ENCODE assay signal across 8 cellular contexts in the genomic region with DNA sequence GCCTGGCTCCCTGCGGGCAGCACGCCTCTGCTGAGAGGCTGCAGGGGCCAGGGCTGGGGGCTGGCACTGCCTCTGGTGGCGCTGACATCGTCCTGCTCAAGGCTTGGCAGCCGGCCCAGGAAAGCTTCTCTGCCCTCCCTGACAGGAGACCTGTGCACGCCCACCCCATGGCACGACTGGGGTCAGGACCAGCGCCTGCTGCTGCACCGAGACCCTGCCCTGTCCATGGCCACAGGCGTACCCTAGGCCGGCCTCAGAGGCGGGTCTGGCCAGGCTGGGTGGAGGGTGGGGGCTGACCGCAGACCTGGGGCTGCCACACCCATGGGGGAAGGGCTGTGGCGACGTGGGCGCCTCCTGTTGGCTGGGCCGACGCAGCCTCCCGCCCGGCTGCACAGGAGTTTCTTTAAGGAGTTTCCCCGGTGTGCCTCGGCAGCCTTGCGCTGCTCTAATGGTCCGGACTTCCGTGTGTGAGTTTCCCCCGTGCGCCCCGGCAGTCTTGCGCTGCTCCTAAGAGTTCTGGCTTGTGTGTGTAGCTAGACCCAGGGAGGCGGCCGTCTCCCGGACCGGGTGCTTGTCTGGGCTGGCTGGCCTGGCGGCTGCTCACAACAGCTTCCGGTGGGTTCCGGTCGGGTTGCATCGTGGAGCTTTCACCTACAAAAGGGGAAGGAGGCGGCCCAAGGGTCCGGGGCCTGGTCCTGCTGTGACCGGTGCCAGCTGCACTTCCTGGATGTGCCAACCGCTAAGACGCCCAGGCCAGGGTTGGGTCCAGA. TPM values are rescaled to one million over a fixed set of nuclear protein-coding genes. Genes with fewer than 3 reads are reported as not detected.
DNase-seq lines count a peak whose midpoint lies in the region; ATAC-seq, FAIRE-seq and TF ChIP-seq lines count a peak whose summit lies in the region.

No MANE protein-coding gene starts in this region.

- peaks cover 28 to 34% of the 10 kb centered on the region in 2 donors for H3K4me1 Mint-ChIP-seq in natural killer cell treated with Interleukin-12 subunit alpha and Interleukin-12 subunit beta and Interleukin-15 and Interleukin-18, amount 100 ng/mL, for 72 hours (ENCODE audit: low read depth in 2 of 2)

- H3K9me3 ChIP-seq in esophagus squamous epithelium = no peaks in the 10 kb centered on the region

- 8 to 20% methylated on average over 2 of the region's 43 CpGs for WGBS in esophagus squamous epithelium, 2 donors

- intact Hi-C loops in esophagus squamous epithelium (cut with DNase I) = no loop called here

- peaks cover 3 to 34% (median 17%) of the 10 kb centered on the region in 3 donors for H3K36me3 ChIP-seq in esophagus squamous epithelium

- peak; percentile 78; the same call in 1 of the 2 replicates for TF ChIP-seq POLR2A in GM12892 (IDR thresholded peaks at IDR 0.05; ENCODE audit: low read depth, low read length)
- peak in 2 of 4 donors; percentile 12 to 69 for TF ChIP-seq POLR2A in esophagus squamous epithelium (IDR thresholded peaks at IDR 0.05)

- FAIRE-seq in GM12892 (lab: Jason Lieb, UNC) = peak; percentile 98

- DNase-seq in GM12892 (ENCODE audit: insufficient read length) (peak; percentile 81), NCI-H460 (ENCODE audit: extremely low read depth, low read depth) (peak; percentile 40), activated T-cell treated with anti-CD3 and anti-CD28 coated beads for 1 hour (ENCODE audit: low read depth) (peak; percentile 67), esophagus squamous epithelium (lab: John Stamatoyannopoulos, UW) (peak; percentile 81), substantia nigra (lab: John Stamatoyannopoulos, UW) (peak in 25 of 49 donors; percentile 22 to 92 (median 46))
- peak; percentile 86 for DNase-seq in natural killer cell treated with Interleukin-12 subunit alpha and Interleukin-12 subunit beta and Interleukin-15 and Interleukin-18, amount 100 ng/mL, for 72 hours (ENCODE audit: low spot score)

- peak overlapping the region; percentile 83 to 95 (median 90) for H3K27ac ChIP-seq in esophagus squamous epithelium
- peak overlapping the region; percentile 66 for H3K27ac ChIP-seq in substantia nigra (ENCODE audit: low read depth, low read length, poor library complexity, severe bottlenecking)

- H3K36me3 Mint-ChIP-seq in natural killer cell treated with Interleukin-12 subunit alpha and Interleukin-12 subunit beta and Interleukin-15 and Interleukin-18, amount 100 ng/mL, for 72 hours = no peaks in the 10 kb centered on the region

- H3K27ac Mint-ChIP-seq in natural killer cell treated with Interleukin-12 subunit alpha and Interleukin-12 subunit beta and Interleukin-15 and Interleukin-18, amount 100 ng/mL, for 72 hours = peak overlapping the region; percentile 93 to 96

- H3K27me3 ChIP-seq in esophagus squamous epithelium = no peaks in the 10 kb centered on the region

- H3K9me3 Mint-ChIP-seq in natural killer cell treated with Interleukin-12 subunit alpha and Interleukin-12 subunit beta and Interleukin-15 and Interleukin-18, amount 100 ng/mL, for 72 hours = no peaks in the 10 kb centered on the region

- peak overlapping the region; percentile 93 for H3K4me3 Mint-ChIP-seq in natural killer cell treated with Interleukin-12 subunit alpha and Interleukin-12 subunit beta and Interleukin-15 and Interleukin-18, amount 100 ng/mL, for 72 hours

- peak; percentile 51 for ATAC-seq in HG02798 (IDR thresholded peaks at IDR 0.05; ENCODE audit: poor library complexity, unreplicated experiment)
- peak; percentile 56 to 74 for ATAC-seq in natural killer cell treated with Interleukin-12 subunit alpha and Interleukin-12 subunit beta and Interleukin-15 and Interleukin-18, amount 100 ng/mL, for 72 hours
- no peak for ATAC-seq in HG02970 (IDR thresholded peaks at IDR 0.05; ENCODE audit: low FRiP score, unreplicated experiment)

- peak in 5 of 6 experiments; percentile 26 to 57 (median 44) for TF ChIP-seq CTCF in esophagus squamous epithelium (IDR thresholded peaks at IDR 0.05)

- peaks cover 48 to 76% (median 50%) of the 10 kb centered on the region in 3 donors for H3K4me1 ChIP-seq in esophagus squamous epithelium

- no peaks in the 10 kb centered on the region for H3K27me3 Mint-ChIP-seq in natural killer cell treated with Interleukin-12 subunit alpha and Interleukin-12 subunit beta and Interleukin-15 and Interleukin-18, amount 100 ng/mL, for 72 hours

- peak overlapping the region; percentile 20 to 69 (median 48) for H3K4me3 ChIP-seq in esophagus squamous epithelium

RNA-seq across cellular contexts. Expression of gene TRABD, which starts 4.7 kb away (rescaled TPM):
- polyA plus RNA-seq in GM12892 (2012; ENCODE audit: missing spikeins) = 23.8 TPM
- total RNA-seq in NCI-H460 (2014; rRNA removed; shearing (Covaris generic)) = 21.7 and 26.1 TPM in 2 replicates
- 148 and 155 TPM in 2 replicates for polyA plus RNA-seq in NCI-H460 (2014; cell fraction: nucleus; rRNA removed)
- 10 to 100 TPM; 39.3 to 55.1 (median 45.8) TPM for total RNA-seq in esophagus squamous epithelium
- total RNA-seq in natural killer cell treated with Interleukin-12 subunit alpha and Interleukin-12 subunit beta and Interleukin-15 and Interleukin-18, amount 100 ng/mL, for 72 hours = 100 to 1,000 TPM in 1 of 2 donors, 10 to 100 TPM in 1; 71.0 to 139 TPM

RNA-seq across cellular contexts. Expression of gene SELENOO, which starts 10.4 kb away (rescaled TPM):
- polyA plus RNA-seq in GM12892 (2012; ENCODE audit: missing spikeins) = 4.9 TPM
- total RNA-seq in NCI-H460 (2014; rRNA removed; shearing (Covaris generic)) = 11.5 and 12.8 TPM in 2 replicates
- 96.5 and 130 TPM in 2 replicates for polyA plus RNA-seq in NCI-H460 (2014; cell fraction: nucleus; rRNA removed)
- 10 to 100 TPM; 23.9 to 36.3 (median 27.0) TPM for total RNA-seq in esophagus squamous epithelium
- total RNA-seq in natural killer cell treated with Interleukin-12 subunit alpha and Interleukin-12 subunit beta and Interleukin-15 and Interleukin-18, amount 100 ng/mL, for 72 hours = 10 to 100 TPM; 23.4 to 43.3 TPM

RNA-seq across cellular contexts. Expression of gene PANX2, which starts 19.8 kb away (rescaled TPM):
- polyA plus RNA-seq in GM12892 (2012; ENCODE audit: missing spikeins) = 0.19 TPM
- 4.2 and 4.7 TPM in 2 replicates for total RNA-seq in NCI-H460 (2014; rRNA removed; shearing (Covaris generic))
- 5.0 and 12.2 TPM in 2 replicates for polyA plus RNA-seq in NCI-H460 (2014; cell fraction: nucleus; rRNA removed)
- total RNA-seq in esophagus squamous epithelium = 1 to 10 TPM; 1.6 to 4.5 (median 3.4) TPM
- 1 to 10 TPM; 3.0 to 3.5 TPM for total RNA-seq in natural killer cell treated with Interleukin-12 subunit alpha and Interleukin-12 subunit beta and Interleukin-15 and Interleukin-18, amount 100 ng/mL, for 72 hours

RNA-seq across cellular contexts. Expression of gene TUBGCP6, which starts 54.5 kb away (rescaled TPM):
- 18.1 TPM for polyA plus RNA-seq in GM12892 (2012; ENCODE audit: missing spikeins)
- total RNA-seq in NCI-H460 (2014; rRNA removed; shearing (Covaris generic)) = 10.7 and 13.0 TPM in 2 replicates
- polyA plus RNA-seq in NCI-H460 (2014; cell fraction: nucleus; rRNA removed) = 134 and 155 TPM in 2 replicates
- total RNA-seq in esophagus squamous epithelium = 10 to 100 TPM; 20.3 to 44.3 (median 32.2) TPM
- 10 to 100 TPM; 47.6 to 80.1 TPM for total RNA-seq in natural killer cell treated with Interleukin-12 subunit alpha and Interleukin-12 subunit beta and Interleukin-15 and Interleukin-18, amount 100 ng/mL, for 72 hours
